ENCODE assay signal across 16 cellular contexts in the genomic region with DNA sequence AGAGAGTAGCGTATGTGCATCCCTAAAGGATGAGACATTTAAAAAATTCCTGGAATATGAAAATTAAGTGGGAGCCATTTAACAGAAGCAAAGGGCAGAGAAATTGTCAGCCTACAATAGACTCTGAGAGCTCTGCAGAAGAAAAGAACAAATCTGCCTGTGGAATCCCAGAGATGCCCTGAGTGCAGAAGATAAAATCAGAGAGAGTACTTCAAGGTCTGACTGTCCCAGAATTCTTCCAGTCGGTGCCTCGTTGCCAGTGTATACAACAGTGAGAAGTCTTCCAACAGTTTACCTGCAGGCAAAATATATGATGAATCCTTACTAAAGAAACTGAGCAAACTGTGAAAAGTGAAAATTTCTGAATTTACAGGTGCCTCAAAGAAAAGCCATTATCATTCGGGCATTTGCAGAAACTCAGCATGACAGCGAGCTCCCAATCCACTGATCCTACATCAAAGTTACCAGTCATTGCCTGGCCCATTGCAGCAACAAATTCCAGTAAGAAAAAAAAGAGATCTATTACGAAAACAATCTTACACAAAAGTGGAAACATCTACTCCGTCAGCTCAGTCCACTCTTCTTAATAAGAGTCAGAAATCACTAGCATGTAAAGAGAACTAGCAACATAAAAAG.
DNase-seq lines count a peak whose midpoint lies in the region; ATAC-seq and TF ChIP-seq lines count a peak whose summit lies in the region.
"Had no signal": no experiment of that assay in that cellular context is flagged by ENCODE, and none has a peak within 500 bp of the region (broad histone marks: within the 10 kb centered on the region; RNA-seq: fewer than 3 reads in every experiment).

No MANE protein-coding gene starts in this region.

- H2BK12ac ChIP-seq in H9 (ENCODE audit: insufficient read length, low read depth, low read length) (no peak overlapping the region), trophoblast cell (ENCODE audit: low read length) (no peak overlapping the region)

- CTCF ChIA-PET in WTC11 (lab: Charles Lee) = no interaction called here

- H4K12ac ChIP-seq in trophoblast cell (ENCODE audit: low read depth, low read length) = no peak overlapping the region

- no peak overlapping the region for H3K4me3 Mint-ChIP-seq in H9
- H3K4me3 Mint-ChIP-seq in WTC11 = no peak overlapping the region; the same call in 1 of the 2 replicates
- H3K4me3 Mint-ChIP-seq in T-helper 17 cell = no peak overlapping the region

- H3K27ac Mint-ChIP-seq in H9 (peak overlapping the region; percentile 31 to 82 (median 51); a peak in 5 of 7 replicates), WTC11 (peak overlapping the region; percentile 80), T-helper 17 cell (no peak overlapping the region)

- peak; percentile 72 for ATAC-seq in WTC11
- ATAC-seq in GM18505 (IDR thresholded peaks at IDR 0.05; ENCODE audit: unreplicated experiment) = no peak
- ATAC-seq in T-helper 17 cell = no peak
- ATAC-seq: PC-3 had no signal

- peak overlapping the region; percentile 0 for H3K27ac ChIP-seq in H9 (ENCODE audit: insufficient read length, low read depth, low read length)
- no peak overlapping the region for H3K27ac ChIP-seq in trophoblast cell (ENCODE audit: low read depth, low read length)
- H3K27ac ChIP-seq: SJSA1 had no signal

- H3K4me1 ChIP-seq in H9 (ENCODE audit: insufficient read depth, low read length) (peaks cover 8% of the 10 kb centered on the region; the same call in 1 of the 2 replicates), trophoblast cell (ENCODE audit: control insufficient read depth in 1 of 2, insufficient read depth in 2 of 2, low read length in 2 of 2) (peaks cover 4% of the 10 kb centered on the region in 2 experiments)

- no peak overlapping the region for H3K4ac ChIP-seq in H9 (ENCODE audit: low read depth, low read length)
- no peak overlapping the region for H3K4ac ChIP-seq in trophoblast cell (ENCODE audit: low read depth, low read length)

- no CpG with 5 or more reads among the region's 7 CpGs for WGBS in H9 (ENCODE audit: extremely low coverage, insufficient read length, low lambda C conversion rate)
- WGBS in trophoblast cell (ENCODE audit: extremely low coverage, insufficient coverage, insufficient read length) = no CpG with 5 or more reads among the region's 7 CpGs

- no peaks in the 10 kb centered on the region for H4K20me1 ChIP-seq in H9 (ENCODE audit: control insufficient read depth, insufficient read depth, insufficient read length)

- H2BK15ac ChIP-seq in H9 (ENCODE audit: low read depth, low read length) = no peak overlapping the region

- H3K9ac ChIP-seq in H9 (ENCODE audit: extremely low read depth, insufficient read length, low read length) (no peak overlapping the region), trophoblast cell (ENCODE audit: low read length) (no peak overlapping the region)

- no peak for TF ChIP-seq POLR2A in GM18505 (IDR thresholded peaks at IDR 0.05; ENCODE audit: borderline replicate concordance, extremely low read depth, insufficient read depth, insufficient read length)

- DNase-seq in H9 (peak; percentile 38), WTC11 (ENCODE audit: low spot score) (no peak), fibroblast of gingiva (ENCODE audit: low read depth) (peak; percentile 8), trophoblast cell (peak; percentile 55 to 72), DMS79 treated with DMSO at 0.1 percent for 48 hours (lab: John Stamatoyannopoulos, UW) (no peak), T-helper 17 cell (no peak)
- DNase-seq: GDM1, GOT3, NCI-H1092, NCI-H1436 treated with DMSO at 0.1 percent for 48 hours, NCI-H2029, NCI-H526, PC-3, RPMI8226 had no signal

- H3K4me3 ChIP-seq in trophoblast cell (ENCODE audit: low read depth, low read length) = no peak overlapping the region
- H3K4me3 ChIP-seq: SJSA1 had no signal

- H4K8ac ChIP-seq in H9 (replicated peaks; ENCODE audit: insufficient read length, low read depth, low read length) (no peak overlapping the region), trophoblast cell (ENCODE audit: low read depth, low read length) (no peak overlapping the region)

- H3K27me3 Mint-ChIP-seq in H9 (ENCODE audit: low read depth) (no peaks in the 10 kb centered on the region), WTC11 (ENCODE audit: low read depth) (no peaks in the 10 kb centered on the region), T-helper 17 cell (no peaks in the 10 kb centered on the region)

- H3K23ac ChIP-seq in H9 (ENCODE audit: insufficient read length, low read depth, low read length) (no peak overlapping the region), trophoblast cell (ENCODE audit: low read length) (no peak overlapping the region)

- H3K79me1 ChIP-seq in H9 (ENCODE audit: insufficient read depth, low read depth, low read length, poor library complexity, severe bottlenecking) = no peaks in the 10 kb centered on the region
- peaks cover 1% of the 10 kb centered on the region for H3K79me1 ChIP-seq in trophoblast cell (ENCODE audit: low read length)

- H3K36me3 Mint-ChIP-seq in H9 (ENCODE audit: insufficient read depth in 1 of 3, low read depth in 3 of 3) = peaks cover 0 to 6% (median 0%) of the 10 kb centered on the region in 3 experiments; a peak in 1 of 7 replicates
- no peaks in the 10 kb centered on the region for H3K36me3 Mint-ChIP-seq in WTC11
- H3K36me3 Mint-ChIP-seq in T-helper 17 cell (ENCODE audit: low read depth) = peaks cover 2% of the 10 kb centered on the region

- H3K79me2 ChIP-seq in H9 (ENCODE audit: insufficient read depth, low read length) (no peaks in the 10 kb centered on the region), trophoblast cell (ENCODE audit: control insufficient read depth, insufficient read depth, low read length, poor library complexity) (no peaks in the 10 kb centered on the region)

- H3K9me3 ChIP-seq in H9 (ENCODE audit: control insufficient read depth, low read depth, low read length) (no peaks in the 10 kb centered on the region), trophoblast cell (ENCODE audit: insufficient read depth, low read depth, low read length) (no peaks in the 10 kb centered on the region), T-helper 17 cell (ENCODE audit: control insufficient read depth, low read length, poor library complexity, severe bottlenecking) (no peaks in the 10 kb centered on the region)
- H3K9me3 ChIP-seq: SJSA1 had no signal

- H3K27me3 ChIP-seq in H9 (ENCODE audit: insufficient read depth, low read length) = no peaks in the 10 kb centered on the region
- H3K27me3 ChIP-seq in trophoblast cell (ENCODE audit: insufficient read depth, low read length) = no peaks in the 10 kb centered on the region
- H3K27me3 ChIP-seq: SJSA1 had no signal

- H3K4me1 Mint-ChIP-seq in H9 (peaks cover 21 to 24% of the 10 kb centered on the region in 2 experiments), WTC11 (peaks cover 21% of the 10 kb centered on the region), T-helper 17 cell (no peaks in the 10 kb centered on the region)

- no peak overlapping the region for H3K4me2 ChIP-seq in H9 (ENCODE audit: insufficient read depth, insufficient read length, low read length)
- H3K4me2 ChIP-seq in trophoblast cell (ENCODE audit: low read length) = no peak overlapping the region

- H3K23me2 ChIP-seq in H9 (ENCODE audit: insufficient read length, low read depth, low read length, poor library complexity, severe bottlenecking) = no peaks in the 10 kb centered on the region

- no peak overlapping the region for H4K91ac ChIP-seq in H9 (ENCODE audit: insufficient read length, low read depth, low read length)
- no peak overlapping the region for H4K91ac ChIP-seq in trophoblast cell (ENCODE audit: low read depth, low read length)

- H2AK5ac ChIP-seq in H9 (ENCODE audit: insufficient read length, low read length) = no peak overlapping the region
- H2AK5ac ChIP-seq in trophoblast cell (ENCODE audit: low read length) = no peak overlapping the region

- POLR2A ChIA-PET in WTC11 (lab: Charles Lee) = no interaction called here

- H3K18ac ChIP-seq in H9 (ENCODE audit: insufficient read length, low read depth, low read length) (no peak overlapping the region), trophoblast cell (ENCODE audit: low read length) (no peak overlapping the region)

- H2AFZ ChIP-seq in H9 (ENCODE audit: low read length) = no peak overlapping the region
- H2AFZ ChIP-seq in trophoblast cell (ENCODE audit: insufficient read depth, low read length, poor library complexity) = no peak overlapping the region

- no peak overlapping the region for H2BK120ac ChIP-seq in H9 (ENCODE audit: low read depth, low read length, poor library complexity, severe bottlenecking)
- no peak overlapping the region for H2BK120ac ChIP-seq in trophoblast cell (ENCODE audit: insufficient read depth, low read length, poor library complexity)

- H2BK5ac ChIP-seq in H9 (ENCODE audit: insufficient read length, low read length) (no peak overlapping the region), trophoblast cell (ENCODE audit: low read depth, low read length, poor library complexity) (no peak overlapping the region)

- H4K5ac ChIP-seq in H9 (ENCODE audit: insufficient read length, low read depth, low read length) = no peak overlapping the region

- TF ChIP-seq CTCF in H9 (conservative IDR thresholded peaks at IDR 0.05) (no peak), WTC11 (IDR thresholded peaks at IDR 0.05) (no peak)

- no peaks in the 10 kb centered on the region for H3K36me3 ChIP-seq in trophoblast cell (ENCODE audit: control insufficient read depth in 1 of 2, insufficient read depth in 2 of 2, low read length in 2 of 2)
- H3K36me3 ChIP-seq: SJSA1 had no signal

- H3K14ac ChIP-seq in H9 (ENCODE audit: insufficient read depth, low read length) = no peak overlapping the region
- no peak overlapping the region for H3K14ac ChIP-seq in trophoblast cell (ENCODE audit: low read length)

- no peak overlapping the region for H3T11ph ChIP-seq in H9 (ENCODE audit: low read length)

- H3K9me3 Mint-ChIP-seq in H9 = no peaks in the 10 kb centered on the region
- peaks cover 11% of the 10 kb centered on the region; the same call in 1 of the 2 replicates for H3K9me3 Mint-ChIP-seq in WTC11

- H2BK20ac ChIP-seq in H9 (ENCODE audit: low read depth, low read length, poor library complexity, severe bottlenecking) = no peak overlapping the region

- no peak overlapping the region for H3K56ac ChIP-seq in H9 (ENCODE audit: insufficient read length, low read depth, low read length)

TF ChIP-seq in WTC11, 78 proteins besides CTCF, POLR2A, EP300 and RAD21 (continues in another document):
- TF ChIP-seq NR3C1 (CRISPR knock-in tag; conservative IDR thresholded peaks at IDR 0.05; ENCODE audit: low read depth) = no peak
- TF ChIP-seq GRHL2 (CRISPR knock-in tag; IDR thresholded peaks at IDR 0.05; ENCODE audit: insufficient replicate concordance, severe bottlenecking) = no peak
- no peak for TF ChIP-seq HMGA2 (CRISPR knock-in tag; IDR thresholded peaks at IDR 0.05)
- no peak for TF ChIP-seq ZNF416 (CRISPR knock-in tag; IDR thresholded peaks at IDR 0.05)

Comparison
In these comparisons a context has a peak if more than half of its experiments do, and no peak if none do; other contexts are left out.
1. DNase-seq: peak in H9 (single experiment), fibroblast of gingiva (single experiment) and trophoblast cell (2 of 2); none in WTC11 (single experiment), DMS79 treated with DMSO at 0.1 percent for 48 hours (single experiment) and T-helper 17 cell (0 of 3).